In genomic region chr10:125024496-125025234, GRCh38 we compare ENCODE assay signal across 1 cellular context.
TF ChIP-seq lines count a peak whose summit lies in the region.

No MANE protein-coding gene starts in this region.

TF ChIP-seq in HEK293, 187 proteins besides CTCF, POLR2A, EP300 and RAD21 (continued from another document and continues in another):
- no peak for TF ChIP-seq HIC1 (tag by site-specific recombination; IDR thresholded peaks at IDR 0.05)
- TF ChIP-seq ZNF202 (tag by site-specific recombination; IDR thresholded peaks at IDR 0.05; ENCODE audit: borderline replicate concordance): no peak
- no peak for TF ChIP-seq ZBTB20 (tag by site-specific recombination; IDR thresholded peaks at IDR 0.05)
- TF ChIP-seq ZNF837 (tag by site-specific recombination; IDR thresholded peaks at IDR 0.05): no peak
- no peak for TF ChIP-seq ZNF488 (tag by site-specific recombination; IDR thresholded peaks at IDR 0.05)
- TF ChIP-seq ZNF239 (tag by site-specific recombination; IDR thresholded peaks at IDR 0.05): no peak
- no peak for TF ChIP-seq HOXD13 (CRISPR knock-in tag; IDR thresholded peaks at IDR 0.05; ENCODE audit: borderline replicate concordance)
- no peak for TF ChIP-seq SETDB1 (IDR thresholded peaks at IDR 0.05; ENCODE audit: insufficient read length, low read length)
- TF ChIP-seq ZFHX2 (tag by site-specific recombination; conservative IDR thresholded peaks at IDR 0.05): no peak
- TF ChIP-seq ELK4 (IDR thresholded peaks at IDR 0.05; ENCODE audit: borderline replicate concordance, low read depth, low read length): no peak
- TF ChIP-seq ZNF248 (tag by site-specific recombination; IDR thresholded peaks at IDR 0.05): no peak
- no peak for TF ChIP-seq ZBTB49 (tag by site-specific recombination; IDR thresholded peaks at IDR 0.05; ENCODE audit: low read depth)
- peak; percentile 60; the same call in 1 of the 2 replicates for TF ChIP-seq ZNF677 (tag by site-specific recombination; IDR thresholded peaks at IDR 0.05)
- no peak for TF ChIP-seq ZNF398 (tag by site-specific recombination; IDR thresholded peaks at IDR 0.05)
- no peak for TF ChIP-seq ZNF513 (tag by site-specific recombination; IDR thresholded peaks at IDR 0.05)
- no peak for TF ChIP-seq HOXA7 (CRISPR knock-in tag; IDR thresholded peaks at IDR 0.05; ENCODE audit: borderline replicate concordance)
- TF ChIP-seq ZNF501 (tag by site-specific recombination; IDR thresholded peaks at IDR 0.05): peak; percentile 14; the same call in 1 of the 2 replicates
- TF ChIP-seq ZSCAN4 (tag by site-specific recombination; IDR thresholded peaks at IDR 0.05): no peak
- TF ChIP-seq PRDM2 (tag by site-specific recombination; IDR thresholded peaks at IDR 0.05; ENCODE audit: borderline replicate concordance): no peak
- no peak for TF ChIP-seq ZNF133 (tag by site-specific recombination; IDR thresholded peaks at IDR 0.05)
- no peak for TF ChIP-seq ZNF292 (tag by site-specific recombination; IDR thresholded peaks at IDR 0.05; ENCODE audit: borderline replicate concordance, low read depth)
- TF ChIP-seq WT1 (tag by site-specific recombination; IDR thresholded peaks at IDR 0.05): peak; percentile 44; the same call in 1 of the 2 replicates
- TF ChIP-seq ZNF350 (tag by site-specific recombination; IDR thresholded peaks at IDR 0.05): no peak
- no peak for TF ChIP-seq ZNF266 (tag by site-specific recombination; IDR thresholded peaks at IDR 0.05; ENCODE audit: low read depth)
- 0 out of 2 replicates have a peak, but pooled peaks have one; percentile 35 for TF ChIP-seq ZNF10 (tag by site-specific recombination; IDR thresholded peaks at IDR 0.05)
- no peak for TF ChIP-seq ZNF585B (tag by site-specific recombination; IDR thresholded peaks at IDR 0.05)
- no peak for TF ChIP-seq REPIN1 (tag by site-specific recombination; IDR thresholded peaks at IDR 0.05; ENCODE audit: low read depth)
- TF ChIP-seq TSHZ1 (tag by site-specific recombination; IDR thresholded peaks at IDR 0.05; ENCODE audit: borderline replicate concordance): no peak
- no peak for TF ChIP-seq ZNF23 (tag by site-specific recombination; IDR thresholded peaks at IDR 0.05; ENCODE audit: borderline replicate concordance)
- no peak for TF ChIP-seq KLF17 (tag by site-specific recombination; IDR thresholded peaks at IDR 0.05)
- TF ChIP-seq IKZF3 (tag by site-specific recombination; IDR thresholded peaks at IDR 0.05): no peak
- no peak for TF ChIP-seq ZNF211 (tag by site-specific recombination; IDR thresholded peaks at IDR 0.05; ENCODE audit: low read depth)
